8 cellular contexts compared by ENCODE assay signal in genomic region chr15:52078876-52079700, GRCh38. TPM values are rescaled to one million over a fixed set of nuclear protein-coding genes. Genes with fewer than 3 reads are reported as not detected.
DNase-seq lines count a peak whose midpoint lies in the region; ATAC-seq and TF ChIP-seq lines count a peak whose summit lies in the region.

No MANE protein-coding gene starts in this region.

- no peak overlapping the region for H3K4me3 Mint-ChIP-seq in activated CD4-positive, alpha-beta memory T cell treated with anti-CD3 and anti-CD28 coated beads, Interleukin-2, amount 10 ng/mL, durations not matched to agents 7 days and 5 days

- H3K27me3 ChIP-seq in effector memory CD4-positive, alpha-beta T cell (replicated peaks; ENCODE audit: control insufficient read depth, insufficient read depth, low read length, poor library complexity, severe bottlenecking): no peaks in the 10 kb centered on the region

- ATAC-seq in GM21825 (IDR thresholded peaks at IDR 0.05; ENCODE audit: unreplicated experiment): no peak

- no peak overlapping the region for H3K27ac ChIP-seq in 22Rv1
- no peak overlapping the region for H3K27ac ChIP-seq in effector memory CD4-positive, alpha-beta T cell (ENCODE audit: insufficient read depth, low read length, poor library complexity, severe bottlenecking)

- H3K4me3 ChIP-seq in GM12875 (ENCODE audit: low read depth, low read length): no peak overlapping the region
- H3K4me3 ChIP-seq in effector memory CD4-positive, alpha-beta T cell (ENCODE audit: insufficient read depth, low read depth, low read length, poor library complexity, severe bottlenecking): no peak overlapping the region

- no peaks in the 10 kb centered on the region for H3K36me3 Mint-ChIP-seq in activated CD4-positive, alpha-beta memory T cell treated with anti-CD3 and anti-CD28 coated beads, Interleukin-2, amount 10 ng/mL, durations not matched to agents 7 days and 5 days (ENCODE audit: low read depth)

- TF ChIP-seq CTCF in 22Rv1 (IDR thresholded peaks at IDR 0.05) (peak; percentile 95), GM12875 (IDR thresholded peaks at IDR 0.05; ENCODE audit: borderline replicate concordance, insufficient read depth, low read depth, low read length) (peak; percentile 85)

- H3K4me1 ChIP-seq in effector memory CD4-positive, alpha-beta T cell (ENCODE audit: control insufficient read depth, insufficient read depth, low read length, poor library complexity, severe bottlenecking): no peaks in the 10 kb centered on the region

- CTCF ChIA-PET in activated CD4-positive, alpha-beta memory T cell treated with anti-CD3 and anti-CD28 coated beads, Interleukin-2, amount 10 ng/mL, durations not matched to agents 7 days and 5 days (lab: Charles Lee): interaction anchor here (0.5 to 3.6 kb wide), 35 partner anchors 10 to 225 kb away, joined by 3 to 28 read pairs (median 5); partner anchors contain the start of genes BCL2L10 and LEO1

- no peaks in the 10 kb centered on the region for H3K9me3 Mint-ChIP-seq in activated CD4-positive, alpha-beta memory T cell treated with anti-CD3 and anti-CD28 coated beads, Interleukin-2, amount 10 ng/mL, durations not matched to agents 7 days and 5 days

- no peaks in the 10 kb centered on the region for H3K27me3 Mint-ChIP-seq in activated CD4-positive, alpha-beta memory T cell treated with anti-CD3 and anti-CD28 coated beads, Interleukin-2, amount 10 ng/mL, durations not matched to agents 7 days and 5 days

- peaks cover 43% of the 10 kb centered on the region for H3K4me1 Mint-ChIP-seq in activated CD4-positive, alpha-beta memory T cell treated with anti-CD3 and anti-CD28 coated beads, Interleukin-2, amount 10 ng/mL, durations not matched to agents 7 days and 5 days

- peak; percentile 14 to 82 for DNase-seq in NCI-H526 (lab: John Stamatoyannopoulos, UW)
- peak; percentile 83 for DNase-seq in activated CD4-positive, alpha-beta memory T cell treated with anti-CD3 and anti-CD28 coated beads, Interleukin-2, amount 10 ng/mL, durations not matched to agents 7 days and 5 days
- DNase-seq in effector memory CD4-positive, alpha-beta T cell: peak; percentile 55 to 74 (median 61)
- peak; percentile 91 for DNase-seq in medulla oblongata (ENCODE audit: extremely low spot score)
- peak; percentile 42 to 69 for DNase-seq in stimulated activated CD8-positive, alpha-beta memory T cell treated with anti-CD3 and anti-CD28 coated beads, Interleukin-15, amount 100 ng/mL, for 4 hours (ENCODE audit: low read depth in 2 of 2)

- no peaks in the 10 kb centered on the region for H3K9me3 ChIP-seq in effector memory CD4-positive, alpha-beta T cell (ENCODE audit: control insufficient read depth, low read length)

- H3K27ac Mint-ChIP-seq in activated CD4-positive, alpha-beta memory T cell treated with anti-CD3 and anti-CD28 coated beads, Interleukin-2, amount 10 ng/mL, durations not matched to agents 7 days and 5 days: no peak overlapping the region

- no peaks in the 10 kb centered on the region for H3K36me3 ChIP-seq in effector memory CD4-positive, alpha-beta T cell (ENCODE audit: control insufficient read depth, insufficient read depth, low read length)

- POLR2A ChIA-PET in activated CD4-positive, alpha-beta memory T cell treated with anti-CD3 and anti-CD28 coated beads, Interleukin-2, amount 10 ng/mL, durations not matched to agents 7 days and 5 days (lab: Charles Lee): interaction anchor here (1.7 to 2.8 kb wide), 2 partner anchors 58 to 98 kb away, joined by 6 to 17 read pairs; no protein-coding TSS in a partner anchor

RNA-seq across cellular contexts. Expression of gene BCL2L10, which starts 33.5 kb away (rescaled TPM):
- total RNA-seq in activated CD4-positive, alpha-beta memory T cell treated with anti-CD3 and anti-CD28 coated beads, Interleukin-2, amount 10 ng/mL, durations not matched to agents 7 days and 5 days: not detected
